Comparison of ENCODE assay signal across 27 cellular contexts in genomic region chr1:241721011-241721410, GRCh38.
"Had no signal": no experiment of that assay in that cellular context is flagged by ENCODE, and none has a peak within 500 bp of the region (broad histone marks: within the 10 kb centered on the region; RNA-seq: fewer than 3 reads in every experiment).

No MANE protein-coding gene starts in this region.

- ATAC-seq: stimulated activated effector memory CD8-positive, alpha-beta T cell treated with anti-CD3 and anti-CD28 coated beads, Interleukin-12 subunit alpha, Interleukin-12 subunit beta, amount 100 ng/mL, for 72 hours; stimulated activated memory B cell treated with anti-CD40 and anti-IgM and Interleukin-4, amounts not matched to agents 10 μg/mL and 1 μg/mL and 100 μg/mL, for 72 hours; stimulated activated naive B cell treated with anti-CD40 and anti-IgM and Interleukin-4, amounts not matched to agents 10 μg/mL and 1 μg/mL and 100 μg/mL, for 72 hours; stimulated activated naive CD8-positive, alpha-beta T cell treated with anti-CD3 and anti-CD28 coated beads, Interleukin-15, amount 100 ng/mL, for 72 hours; stimulated activated naive CD8-positive, alpha-beta T cell treated with anti-CD3 and anti-CD28 coated beads, Interleukin-15, Interleukin-2, amounts not matched to agents 100 U/mL and 50 U/mL, for 24 hours; upper lobe of right lung had no signal

- H3K27ac ChIP-seq: stomach, suprapubic skin, testis, thoracic aorta, thyroid gland, tibial artery, tibial nerve, transverse colon, upper lobe of left lung, upper lobe of right lung, uterus, vagina had no signal

- H3K27me3 ChIP-seq: stomach, suprapubic skin, testis, thyroid gland, tibial nerve, upper lobe of left lung, uterus, vagina had no signal

- H3K36me3 ChIP-seq: stomach, suprapubic skin, thoracic aorta, thyroid gland, tibial artery, tibial nerve, transverse colon, upper lobe of left lung, upper lobe of right lung, uterus, vagina had no signal

- FAIRE-seq: urothelium cell line had no signal

- H3K9me3 ChIP-seq: suprapubic skin, testis, thoracic aorta, thyroid gland, tibial artery, upper lobe of left lung, upper lobe of right lung, uterus, vagina had no signal

- H3K4me1 ChIP-seq: suprapubic skin, testis, thyroid gland, tibial artery, tibial nerve, transverse colon, upper lobe of left lung, upper lobe of right lung, uterus, vagina had no signal

- DNase-seq: stimulated activated CD4-positive, alpha-beta T cell treated with anti-CD3 and anti-CD28 coated beads, Interleukin-2, amount 100 ng/mL, for 48 hours; stimulated activated CD4-positive, alpha-beta T cell treated with anti-CD3 and anti-CD28 coated beads, Interleukin-4, amount 100 ng/mL, for 1 hour; stimulated activated CD4-positive, alpha-beta T cell treated with anti-CD3 and anti-CD28 coated beads, Interleukin-4, amount 100 ng/mL, for 24 hours; stimulated activated CD4-positive, alpha-beta T cell treated with anti-CD3 and anti-CD28 coated beads, Interleukin-4, amount 100 ng/mL, for 4 hours; stimulated activated CD8-positive, alpha-beta memory T cell treated with anti-CD3 and anti-CD28 coated beads, Interleukin-4, amount 100 ng/mL, for 48 hours; stimulated activated naive B cell treated with anti-CD40 and anti-IgM and Interleukin-4, amounts not matched to agents 10 μg/mL and 1 μg/mL and 100 μg/mL, for 72 hours; stimulated activated naive CD4-positive, alpha-beta T cell; stimulated activated naive CD4-positive, alpha-beta T cell treated with Interleukin-2 at 50 U/mL for 16 hours; stimulated activated naive CD8-positive, alpha-beta T cell treated with anti-CD3 and anti-CD28 coated beads, Interleukin-15, amount 100 ng/mL, for 72 hours; stimulated activated naive CD8-positive, alpha-beta T cell treated with anti-CD3 and anti-CD28 coated beads, Interleukin-15, Interleukin-2, amounts not matched to agents 100 U/mL and 50 U/mL, for 24 hours; stomach; substantia nigra; testis; thyroid gland; tibial artery; transverse colon; trophoblast cell; upper lobe of left lung; upper lobe of right lung; uterus had no signal

- H3K4me3 ChIP-seq: stomach, suprapubic skin, testis, thoracic aorta, thyroid gland, tibial artery, tibial nerve, transverse colon, upper lobe of left lung, upper lobe of right lung, uterus, vagina had no signal
